Comparison of ENCODE assay signal across 8 cellular contexts in the genomic region with DNA sequence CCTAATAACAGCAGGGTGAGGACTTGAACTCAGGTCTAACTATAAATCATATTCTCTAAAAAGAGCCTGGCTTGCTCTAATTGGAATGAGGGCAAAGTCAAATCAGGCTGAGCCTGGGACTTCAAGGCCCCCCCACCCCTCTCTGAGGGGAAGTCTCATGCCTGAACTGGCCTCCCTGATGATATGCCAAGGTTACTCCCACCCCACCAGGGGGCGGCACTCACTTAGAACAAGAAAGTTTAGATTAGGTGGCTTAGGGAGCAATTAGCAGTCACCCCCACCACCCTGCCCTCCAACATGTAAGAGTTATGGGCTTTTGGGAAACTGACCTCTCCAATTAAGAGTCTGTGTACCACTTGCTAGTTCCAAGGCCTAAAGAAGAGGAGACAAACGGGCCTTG. TPM values are rescaled to one million over a fixed set of nuclear protein-coding genes. Genes with fewer than 3 reads are reported as not detected.
A peak's percentile ranks its signal among the peaks of the same experiment; 100 is the strongest.
DNase-seq lines count a peak whose midpoint lies in the region; ATAC-seq and TF ChIP-seq lines count a peak whose summit lies in the region.

No MANE protein-coding gene starts in this region.

- H4K20me1 ChIP-seq in DND-41 (ENCODE audit: insufficient read depth, low read length) = no peaks in the 10 kb centered on the region

- peak overlapping the region; percentile 38 for H3K4me2 ChIP-seq in DND-41 (ENCODE audit: insufficient read depth, low read length)

- H3K79me2 ChIP-seq in DND-41 (ENCODE audit: insufficient read depth, low read length) = peaks cover 9% of the 10 kb centered on the region

- H3K27me3 ChIP-seq in DND-41 (ENCODE audit: insufficient read depth, low read length, poor library complexity) = no peaks in the 10 kb centered on the region
- peaks cover 26% of the 10 kb centered on the region for H3K27me3 ChIP-seq in adipocyte (replicated peaks; ENCODE audit: control insufficient read depth, insufficient read depth, low read length)

- H3K4me1 ChIP-seq in DND-41 (ENCODE audit: insufficient read depth, low read length) (peaks cover 48% of the 10 kb centered on the region), adipocyte (ENCODE audit: control insufficient read depth, insufficient read depth, low read length) (peaks cover 2% of the 10 kb centered on the region)

- H3K4me3 ChIP-seq in DND-41 (ENCODE audit: low read depth in 1 of 2, low read length in 2 of 2) (no peak overlapping the region), adipocyte (ENCODE audit: low read length) (no peak overlapping the region)

- ATAC-seq in DND-41 (ENCODE audit: insufficient read depth, low read depth) (peak; percentile 39), HG03060 (IDR thresholded peaks at IDR 0.05; ENCODE audit: low read depth, unreplicated experiment) (peak; percentile 48), HG03521 (IDR thresholded peaks at IDR 0.05; ENCODE audit: unreplicated experiment) (no peak), esophagus mucosa (no peak)

- H3K9ac ChIP-seq in DND-41 (ENCODE audit: low read depth, low read length) (peak overlapping the region; percentile 28; the same call in 1 of the 2 replicates), adipocyte (ENCODE audit: low read length) (no peak overlapping the region)

- H3K36me3 ChIP-seq in DND-41 (ENCODE audit: insufficient read depth, low read length) (no peaks in the 10 kb centered on the region), adipocyte (ENCODE audit: control insufficient read depth, insufficient read depth, low read length, severe bottlenecking) (no peaks in the 10 kb centered on the region)

- peak overlapping the region; percentile 74 for H3K27ac ChIP-seq in DND-41 (ENCODE audit: low read length)

- H3K9me3 ChIP-seq in DND-41 (ENCODE audit: insufficient read depth, low read length, severe bottlenecking) = no peaks in the 10 kb centered on the region
- no peaks in the 10 kb centered on the region for H3K9me3 ChIP-seq in adipocyte (ENCODE audit: control insufficient read depth, low read length)

- TF ChIP-seq CTCF in DND-41 (IDR thresholded peaks at IDR 0.05; ENCODE audit: borderline replicate concordance, extremely low read depth, low read length, poor library complexity, severe bottlenecking) = peak; percentile 83

- H2AFZ ChIP-seq in DND-41 (ENCODE audit: low read depth, low read length) = no peak overlapping the region

- DNase-seq in DND-41 (peak; percentile 78), T follicular helper cell (ENCODE audit: low read depth) (peak; percentile 78), adipocyte (ENCODE audit: low read depth) (peak; percentile 59), hypothalamus (lab: John Stamatoyannopoulos, UW) (peak in 35 of 51 donors; percentile 0 to 62 (median 12))
- DNase-seq in stimulated activated CD4-positive, alpha-beta T cell treated with anti-CD3 and anti-CD28 coated beads, Interleukin-1b, Interleukin-23, amount 100 ng/mL, for 4 hours (ENCODE audit: low read depth in 2 of 2) = peak; percentile 64 to 70

RNA-seq across cellular contexts. Expression of a gene that starts 2.7 kb away (rescaled TPM):
- 6.4 TPM for total RNA-seq in esophagus mucosa

RNA-seq across cellular contexts. Expression of a gene that starts 8.2 kb away (rescaled TPM):
- total RNA-seq in esophagus mucosa = not detected

RNA-seq across cellular contexts. Expression of a gene that starts 13.1 kb away (rescaled TPM):
- 1.9 TPM for total RNA-seq in esophagus mucosa

RNA-seq across cellular contexts. Expression of a gene that starts 20.1 kb away (rescaled TPM):
- total RNA-seq in esophagus mucosa = 23.3 TPM

RNA-seq across cellular contexts. Expression of a gene that starts 30.2 kb away (rescaled TPM):
- total RNA-seq in esophagus mucosa = 57.3 TPM

Comparison
In these comparisons a context has a peak if more than half of its experiments do, and no peak if none do; other contexts are left out.
1. ATAC-seq: peak in DND-41 (single experiment) and HG03060 (single experiment); none in HG03521 (single experiment) and esophagus mucosa (single experiment).
2. DNase-seq: peak in every context shown above with its lines; median percentile 78 in DND-41; 78 in T follicular helper cell; 67 in stimulated activated CD4-positive, alpha-beta T cell treated with anti-CD3 and anti-CD28 coated beads, Interleukin-1b, Interleukin-23, amount 100 ng/mL, for 4 hours; 59 in adipocyte; 12 in hypothalamus.